ENCODE assay signal across 8 cellular contexts in the genomic region with DNA sequence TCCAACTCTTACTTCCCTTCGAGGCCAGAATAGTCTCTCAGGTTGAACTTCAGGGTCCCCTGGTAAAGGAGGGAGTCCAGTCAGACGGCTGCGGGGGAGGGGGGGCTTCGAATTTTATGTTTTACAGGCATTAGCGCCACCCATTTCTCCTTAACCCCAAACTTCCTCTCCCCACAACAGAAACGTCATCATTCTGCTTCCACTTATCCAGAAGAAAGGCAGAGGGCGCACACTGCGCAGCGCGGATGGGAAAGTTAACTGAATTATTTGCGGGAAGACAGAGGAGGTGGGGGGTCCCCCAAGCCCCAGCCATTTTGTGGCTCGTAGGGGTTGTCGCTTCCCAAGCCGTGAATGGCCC. TPM values are rescaled to one million over a fixed set of nuclear protein-coding genes. Genes with fewer than 3 reads are reported as not detected.
A peak's percentile ranks its signal among the peaks of the same experiment; 100 is the strongest.
DNase-seq lines count a peak whose midpoint lies in the region; ATAC-seq and TF ChIP-seq lines count a peak whose summit lies in the region.

No MANE protein-coding gene starts in this region.

- H3K9me3 ChIP-seq in right atrium auricular region, result no peaks in the 10 kb centered on the region

- H3K36me3 ChIP-seq in right atrium auricular region, result no peaks in the 10 kb centered on the region

- no peaks in the 10 kb centered on the region for H3K27me3 ChIP-seq in right atrium auricular region

- peaks cover 0 to 47% of the 10 kb centered on the region in 2 donors for H3K4me1 ChIP-seq in right atrium auricular region

- peak; percentile 9 for ATAC-seq in GM18505 (IDR thresholded peaks at IDR 0.05; ENCODE audit: unreplicated experiment)

- TF ChIP-seq CTCF in right atrium auricular region (IDR thresholded peaks at IDR 0.05), result peak in 1 of 2 donors; percentile 56

- peak overlapping the region; percentile 96 to 99 for H3K27ac ChIP-seq in right atrium auricular region

- peak; percentile 74 for DNase-seq in AG20443 (ENCODE audit: low spot score)
- DNase-seq in HS-5 (ENCODE audit: low read depth), result peak; percentile 62
- DNase-seq in NCI-H774 (lab: John Stamatoyannopoulos, UW), result peak; percentile 18
- peak in 37 of 56 donors; percentile 59 to 92 (median 83) for DNase-seq in amygdala (lab: John Stamatoyannopoulos, UW)
- DNase-seq in right atrium auricular region (ENCODE audit: low spot score), result peak; percentile 80
- peak; percentile 93 for DNase-seq in pons (ENCODE audit: low spot score)
- DNase-seq in cortex of kidney (lab: John Stamatoyannopoulos, UW), result no peak

- TF ChIP-seq POLR2A in GM18505 (IDR thresholded peaks at IDR 0.05; ENCODE audit: borderline replicate concordance, extremely low read depth, insufficient read depth, insufficient read length), result no peak

- H3K4me3 ChIP-seq in right atrium auricular region, result peak overlapping the region; percentile 84 to 92

RNA-seq across cellular contexts. Expression of a gene that starts 0.5 kb away (rescaled TPM):
- 10 to 100 TPM; 36.7 to 60.5 TPM for total RNA-seq in right atrium auricular region

RNA-seq across cellular contexts. Expression of a gene that starts 30.1 kb away (rescaled TPM):
- total RNA-seq in right atrium auricular region, result 1 to 10 TPM; 4.5 to 5.8 TPM
